Comparison of ENCODE assay signal across 10 cellular contexts in the genomic region with DNA sequence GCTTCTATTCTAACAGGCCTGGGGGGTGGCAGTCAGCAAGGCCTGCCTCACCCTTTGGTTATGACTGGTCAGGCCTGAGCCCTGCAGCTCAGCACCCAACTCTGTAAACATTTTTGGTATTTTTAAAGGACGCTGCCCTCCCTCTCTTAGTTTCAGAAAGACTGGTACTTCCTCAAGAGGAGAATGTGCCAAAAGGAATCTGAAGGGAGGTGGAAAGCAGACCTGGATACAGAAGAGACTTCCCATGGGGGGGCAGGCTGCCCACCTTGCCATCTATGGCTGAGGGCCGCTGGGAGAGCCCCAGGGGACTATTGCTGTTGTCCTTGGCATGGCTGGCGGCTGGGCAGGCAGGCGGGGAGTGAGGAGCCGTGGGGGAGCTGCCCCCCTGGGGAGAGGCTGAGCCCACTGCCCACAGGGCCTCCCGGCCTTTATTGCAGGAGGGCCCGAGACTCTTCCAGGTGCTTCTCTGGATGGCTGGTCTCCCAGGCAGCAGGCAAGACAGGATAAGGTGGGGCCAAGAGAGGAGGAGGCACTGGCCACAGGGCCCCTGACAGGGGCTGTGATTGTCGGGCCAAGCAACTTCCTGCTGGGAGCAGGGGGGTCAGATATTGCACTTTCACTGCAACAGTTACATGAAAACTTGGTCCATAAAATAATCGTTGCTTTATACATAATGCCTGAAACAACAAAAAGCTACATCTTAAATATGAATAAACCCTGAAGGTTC. TPM values are rescaled to one million over a fixed set of nuclear protein-coding genes. Genes with fewer than 3 reads are reported as not detected.
DNase-seq lines count a peak whose midpoint lies in the region; ATAC-seq, FAIRE-seq and TF ChIP-seq lines count a peak whose summit lies in the region.
"Had no signal": no experiment of that assay in that cellular context is flagged by ENCODE, and none has a peak within 500 bp of the region (broad histone marks: within the 10 kb centered on the region; RNA-seq: fewer than 3 reads in every experiment).

No MANE protein-coding gene starts in this region.

- CTCF ChIA-PET in H1 (lab: Charles Lee; ENCODE audit: partially characterized antibody) = interaction anchor here (0.6 to 1.8 kb wide), 7 partner anchors 17 to 224 kb away, joined by 3 to 6 read pairs (median 3); no protein-coding TSS in a partner anchor

- no peaks in the 10 kb centered on the region for H3K9me2 ChIP-seq in OCI-LY1 (ENCODE audit: low read depth, low read length)

- H4K20me1 ChIP-seq in BLaER1 = peaks cover 55% of the 10 kb centered on the region
- H4K20me1 ChIP-seq in OCI-LY1 (ENCODE audit: insufficient read depth, low read length) = no peaks in the 10 kb centered on the region
- H4K20me1 ChIP-seq in H1 (replicated peaks in 1 of 2; ENCODE audit: control insufficient read depth in 1 of 2, insufficient read depth in 2 of 2, low read length in 2 of 2) = peaks cover 0 to 7% of the 10 kb centered on the region in 2 experiments

- H4K91ac ChIP-seq in H1 (replicated peaks; ENCODE audit: insufficient read length, low read length) (no peak overlapping the region), neuronal stem cell (ENCODE audit: low read depth, low read length, poor library complexity) (no peak overlapping the region)

- H3K79me1 ChIP-seq in H1 (ENCODE audit: low read depth, low read length) (peaks cover 3% of the 10 kb centered on the region; the same call in 1 of the 2 replicates), neuronal stem cell (ENCODE audit: low read depth, low read length) (peaks cover 11% of the 10 kb centered on the region)

- H3K23me2 ChIP-seq in H1 (ENCODE audit: low read depth, low read length) = peaks cover 16% of the 10 kb centered on the region; the same call in 1 of the 2 replicates

- H3K18ac ChIP-seq in H1 (ENCODE audit: extremely low read depth, low read length) = no peak overlapping the region
- H3K18ac ChIP-seq in neuronal stem cell (ENCODE audit: low read length) = no peak overlapping the region

- FAIRE-seq in H1 (lab: Jason Lieb, UNC) = no peak

- H2BK15ac ChIP-seq in H1 (ENCODE audit: low read length) (no peak overlapping the region), neuronal stem cell (ENCODE audit: low read length) (no peak overlapping the region)

- no peak for TF ChIP-seq RAD21 in H1 (IDR thresholded peaks at IDR 0.05 in 1 of 2, conservative IDR thresholded peaks at IDR 0.05 in 1 of 2; ENCODE audit: low read depth in 2 of 2, low read length in 2 of 2)

- H3K4me1 ChIP-seq in BLaER1 (peaks cover 51% of the 10 kb centered on the region), OCI-LY1 (ENCODE audit: insufficient read depth, low read length, severe bottlenecking) (peaks cover 53% of the 10 kb centered on the region), H1 (replicated peaks in 1 of 4; ENCODE audit: control insufficient read depth in 3 of 4, insufficient read depth in 4 of 4, low read length in 3 of 4) (peaks cover 0 to 14% (median 8%) of the 10 kb centered on the region in 4 experiments; a peak in 6 of 7 replicates), neuronal stem cell (ENCODE audit: control insufficient read depth in 2 of 2, insufficient read depth in 1 of 2, low read depth in 1 of 2, low read length in 2 of 2) (peaks cover 12 to 46% of the 10 kb centered on the region in 2 donors)

- H2BK5ac ChIP-seq in H1 (ENCODE audit: low read depth, low read length) (no peak overlapping the region), neuronal stem cell (ENCODE audit: low read length) (no peak overlapping the region)

- H3K4ac ChIP-seq in H1 (replicated peaks; ENCODE audit: insufficient read length, low read depth, low read length) (no peak overlapping the region), neuronal stem cell (ENCODE audit: low read length) (no peak overlapping the region)

- H3K9me3 ChIP-seq in BLaER1 = no peaks in the 10 kb centered on the region
- H3K9me3 ChIP-seq in OCI-LY1 (ENCODE audit: low read length) = no peaks in the 10 kb centered on the region
- H3K9me3 ChIP-seq in H1 (ENCODE audit: insufficient read depth in 2 of 2, low read depth in 1 of 2, low read length in 1 of 2) = no peaks in the 10 kb centered on the region
- H3K9me3 ChIP-seq in neuronal stem cell (replicated peaks in 1 of 2; ENCODE audit: control insufficient read depth in 2 of 2, insufficient read depth in 1 of 2, low read depth in 1 of 2, low read length in 2 of 2) = no peaks in the 10 kb centered on the region

- no peak for ATAC-seq in HG03139 (IDR thresholded peaks at IDR 0.05; ENCODE audit: unreplicated experiment)
- ATAC-seq in GM19463 (IDR thresholded peaks at IDR 0.05; ENCODE audit: unreplicated experiment) = no peak
- ATAC-seq in GM21786 (IDR thresholded peaks at IDR 0.05; ENCODE audit: unreplicated experiment) = no peak
- ATAC-seq: left colon had no signal

- H3K36me3 ChIP-seq in BLaER1 (peaks cover 73% of the 10 kb centered on the region), OCI-LY1 (ENCODE audit: insufficient read depth, low read length) (peaks cover 83% of the 10 kb centered on the region), H1 (ENCODE audit: control insufficient read depth in 2 of 4, insufficient read depth in 4 of 4, low read length in 3 of 4) (peaks cover 0 to 6% (median 1%) of the 10 kb centered on the region in 4 experiments; a peak in 2 of 8 replicates), neuronal stem cell (replicated peaks in 1 of 2; ENCODE audit: control insufficient read depth in 2 of 2, insufficient read depth in 2 of 2, low read length in 2 of 2) (peaks cover 12 to 42% of the 10 kb centered on the region in 2 donors)

- no peak overlapping the region for H2BK20ac ChIP-seq in H1 (ENCODE audit: low read length)

- H4K5ac ChIP-seq in H1 (ENCODE audit: insufficient read length, low read depth, low read length) = no peak overlapping the region

- H3K27me3 ChIP-seq in BLaER1 = no peaks in the 10 kb centered on the region
- H3K27me3 ChIP-seq in OCI-LY1 (ENCODE audit: insufficient read depth, low read length) = no peaks in the 10 kb centered on the region
- H3K27me3 ChIP-seq in H1 (replicated peaks in 1 of 4; ENCODE audit: control insufficient read depth in 3 of 4, extremely low read depth in 1 of 4, insufficient read depth in 3 of 4, low read length in 3 of 4) = no peaks in the 10 kb centered on the region
- H3K27me3 ChIP-seq in neuronal stem cell (ENCODE audit: control insufficient read depth in 3 of 3, insufficient read depth in 3 of 3, low read depth in 1 of 3, low read length in 3 of 3) = no peaks in the 10 kb centered on the region

- TF ChIP-seq CTCF in OCI-LY1 (IDR thresholded peaks at IDR 0.05; ENCODE audit: low read length) (no peak), H1 (IDR thresholded peaks at IDR 0.05; ENCODE audit: control extremely low read depth in 1 of 3, insufficient read depth in 1 of 3, low read depth in 1 of 3, low read length in 3 of 3) (no peak)

- H2BK120ac ChIP-seq in H1 (replicated peaks; ENCODE audit: low read depth, low read length) (no peak overlapping the region), neuronal stem cell (ENCODE audit: low read depth, low read length) (no peak overlapping the region)

- 0 out of 2 replicates have a peak, but pooled peaks cover 6% of the 10 kb centered on the region for H3F3A ChIP-seq in OCI-LY1 (ENCODE audit: insufficient read depth, low read length)

- H3K79me2 ChIP-seq in OCI-LY1 (ENCODE audit: insufficient read depth, low read length) (no peaks in the 10 kb centered on the region), H1 (ENCODE audit: control insufficient read depth in 1 of 2, insufficient read depth in 2 of 2, low read length in 2 of 2) (peaks cover 0 to 2% of the 10 kb centered on the region in 2 experiments; a peak in 1 of 4 replicates)

- no peak overlapping the region for H2AK5ac ChIP-seq in H1 (ENCODE audit: low read depth, low read length)
- H2AK5ac ChIP-seq in neuronal stem cell (ENCODE audit: low read depth, low read length) = no peak overlapping the region

- POLR2A ChIA-PET in H1 (lab: Charles Lee; ENCODE audit: partially characterized antibody) = interaction anchor here (0.9 to 3.3 kb wide), 8 partner anchors 8 to 34 kb away, joined by 3 to 15 read pairs (median 3); a partner anchor contains a TSS

- H3K14ac ChIP-seq in H1 (ENCODE audit: insufficient read length) (no peak overlapping the region), neuronal stem cell (ENCODE audit: low read length) (no peak overlapping the region)

- H2AFZ ChIP-seq in OCI-LY1 (ENCODE audit: low read length) (no peak overlapping the region), H1 (ENCODE audit: low read length) (no peak overlapping the region), neuronal stem cell (ENCODE audit: low read length) (peak overlapping the region; percentile 69)

- no peak overlapping the region for H2BK12ac ChIP-seq in H1 (ENCODE audit: low read depth, low read length)
- H2BK12ac ChIP-seq in neuronal stem cell (ENCODE audit: low read length) = no peak overlapping the region

- H3K9ac ChIP-seq in BLaER1 (peak overlapping the region; percentile 27; the same call in 1 of the 2 replicates), OCI-LY1 (ENCODE audit: low read length) (no peak overlapping the region; the same call in 1 of the 2 replicates), H1 (replicated peaks in 1 of 4; ENCODE audit: extremely low read depth in 1 of 4, low read depth in 3 of 4, low read length in 3 of 4) (no peak overlapping the region), neuronal stem cell (ENCODE audit: low read depth, low read length, poor library complexity) (no peak overlapping the region)

- H3K27ac ChIP-seq in BLaER1 (peak overlapping the region; percentile 59), OCI-LY1 (ENCODE audit: low read depth, low read length, poor library complexity, severe bottlenecking) (peak overlapping the region; percentile 74), H1 (ENCODE audit: low read depth, low read length) (no peak overlapping the region), neuronal stem cell (replicated peaks; ENCODE audit: low read length) (no peak overlapping the region)

- H3K56ac ChIP-seq in H1 (replicated peaks; ENCODE audit: insufficient read length, low read depth, low read length) = no peak overlapping the region

- TF ChIP-seq POLR2A in H1 (IDR thresholded peaks at IDR 0.05; ENCODE audit: control extremely low read depth in 1 of 2, low read depth in 2 of 2, low read length in 2 of 2) = no peak

- no peak for TF ChIP-seq EP300 in H1 (IDR thresholded peaks at IDR 0.05; ENCODE audit: borderline replicate concordance in 1 of 2, low read depth in 2 of 2, low read length in 2 of 2)

- no peak overlapping the region for H3K4me3 ChIP-seq in BLaER1
- H3K4me3 ChIP-seq in OCI-LY1 (ENCODE audit: low read depth, low read length, poor library complexity, severe bottlenecking) = no peak overlapping the region
- H3K4me3 ChIP-seq in H1 (ENCODE audit: extremely low read depth in 1 of 4, insufficient read depth in 2 of 4, low read depth in 3 of 4, low read length in 4 of 4) = no peak overlapping the region
- no peak overlapping the region for H3K4me3 ChIP-seq in neuronal stem cell (ENCODE audit: low read length in 2 of 2)

- WGBS in H1 (ENCODE audit: extremely low coverage in 1 of 2, insufficient coverage in 1 of 2, insufficient read length in 1 of 2, insufficient replicate concordance in 2 of 2, low coverage in 1 of 2, low lambda C conversion rate in 2 of 2, missing lambda C conversion rate in 1 of 2), 2 experiments = 89% methylated on average over 9 of the region's 9 CpGs; no CpG with 5 or more reads in 1 of the 2 experiments
- no CpG with 5 or more reads among the region's 9 CpGs for WGBS in neuronal stem cell (ENCODE audit: extremely low coverage in 2 of 2, insufficient read length in 2 of 2, insufficient replicate concordance in 1 of 2), 2 donors

- DNase-seq in H1 (ENCODE audit: low read depth in 1 of 2, low spot score in 2 of 2) (no peak), neuronal stem cell (ENCODE audit: low spot score) (no peak), NCI-H1105 treated with DMSO at 0.1 percent for 48 hours (lab: John Stamatoyannopoulos, UW) (no peak)
- DNase-seq: central memory CD4-positive, alpha-beta T cell; left colon had no signal

- H3K23ac ChIP-seq in H1 (ENCODE audit: insufficient read length) = no peak overlapping the region
- no peak overlapping the region for H3K23ac ChIP-seq in neuronal stem cell (ENCODE audit: low read depth, low read length, poor library complexity)

- H4K8ac ChIP-seq in H1 (ENCODE audit: extremely low read depth, insufficient read depth, low read length) = peak overlapping the region; percentile 63; the same call in 1 of the 2 replicates
- no peak overlapping the region for H4K8ac ChIP-seq in neuronal stem cell (ENCODE audit: low read depth, low read length)

- H3K4me2 ChIP-seq in BLaER1 (peak overlapping the region; percentile 97), OCI-LY1 (ENCODE audit: low read length) (peak overlapping the region; percentile 8; the same call in 1 of the 2 replicates), H1 (ENCODE audit: insufficient read depth in 1 of 2, low read depth in 2 of 2, low read length in 2 of 2) (no peak overlapping the region; a peak in 1 of 4 replicates), neuronal stem cell (ENCODE audit: insufficient read depth, low read length, poor library complexity, severe bottlenecking) (no peak overlapping the region)

RNA-seq across cellular contexts. Expression of a gene that starts 3.5 kb away (rescaled TPM):
- 109 and 115 TPM in 2 replicates for total RNA-seq in H1 (2021; fragmentation: NEBNext Ultra II Directional; extraction: Animal tissue kit (Norgen Biotek cat#: 25700))
- polyA plus RNA-seq in H1 (2011; rRNA removed) = 76.4 and 97.6 TPM in 2 replicates
- polyA plus RNA-seq in H1 (2011; cell fraction: cytosol; rRNA removed) = 167 TPM
- 189 TPM for polyA plus RNA-seq in H1 (2011; cell fraction: nucleus; rRNA removed)
- 132 to 155 TPM (median 146 TPM) in 4 replicates for polyA plus RNA-seq in H1 (2012, experiment 1 of 2)
- 99.7 TPM for polyA plus RNA-seq in H1 (2012, experiment 2 of 2)
- 111 TPM for polyA plus RNA-seq in H1 (2013, experiment 1 of 2)
- polyA plus RNA-seq in H1 (2013, experiment 2 of 2) = 111 TPM
- 18.1 and 21.2 TPM in 2 replicates for polyA minus RNA-seq in H1 (2011; rRNA and poly(A)+ RNA removed)
- 44.5 TPM for polyA minus RNA-seq in H1 (2011; cell fraction: cytosol; rRNA and poly(A)+ RNA removed)
- polyA minus RNA-seq in H1 (2011; cell fraction: nucleus; rRNA and poly(A)+ RNA removed) = 19.1 TPM
- polyA plus RNA-seq in neuronal stem cell (2013, experiment 1 of 2) = 134 TPM
- 128 TPM for polyA plus RNA-seq in neuronal stem cell (2013, experiment 2 of 2)

RNA-seq across cellular contexts. Expression of a gene that starts 8.9 kb away (rescaled TPM):
- total RNA-seq in H1 (2021; fragmentation: NEBNext Ultra II Directional; extraction: Animal tissue kit (Norgen Biotek cat#: 25700)) = 17.3 and 17.4 TPM in 2 replicates
- 20.3 and 35.6 TPM in 2 replicates for polyA plus RNA-seq in H1 (2011; rRNA removed)
- 27.1 TPM for polyA plus RNA-seq in H1 (2011; cell fraction: cytosol; rRNA removed)
- 58.8 TPM for polyA plus RNA-seq in H1 (2011; cell fraction: nucleus; rRNA removed)
- 6.5 to 12.5 TPM (median 11.5 TPM) in 4 replicates for polyA plus RNA-seq in H1 (2012, experiment 1 of 2)
- 9.1 TPM for polyA plus RNA-seq in H1 (2012, experiment 2 of 2)
- polyA plus RNA-seq in H1 (2013, experiment 1 of 2) = 5.4 TPM
- 5.4 TPM for polyA plus RNA-seq in H1 (2013, experiment 2 of 2)
- 10.5 and 13.0 TPM in 2 replicates for polyA minus RNA-seq in H1 (2011; rRNA and poly(A)+ RNA removed)
- polyA minus RNA-seq in H1 (2011; cell fraction: cytosol; rRNA and poly(A)+ RNA removed) = 10.9 TPM
- polyA minus RNA-seq in H1 (2011; cell fraction: nucleus; rRNA and poly(A)+ RNA removed) = 27.0 TPM
- polyA plus RNA-seq in neuronal stem cell (2013, experiment 1 of 2) = 6.9 TPM
- 5.5 TPM for polyA plus RNA-seq in neuronal stem cell (2013, experiment 2 of 2)

RNA-seq across cellular contexts. Expression of a gene that starts 17.7 kb away (rescaled TPM):
- 6.3 and 8.0 TPM in 2 replicates for total RNA-seq in H1 (2021; fragmentation: NEBNext Ultra II Directional; extraction: Animal tissue kit (Norgen Biotek cat#: 25700))
- 3.8 and 5.0 TPM in 2 replicates for polyA plus RNA-seq in H1 (2011; rRNA removed)
- 4.0 TPM for polyA plus RNA-seq in H1 (2011; cell fraction: cytosol; rRNA removed)
- polyA plus RNA-seq in H1 (2011; cell fraction: nucleus; rRNA removed) = 7.8 TPM
- polyA plus RNA-seq in H1 (2012, experiment 1 of 2) = 1.7 to 3.8 TPM (median 3.3 TPM) in 4 replicates
- 3.3 TPM for polyA plus RNA-seq in H1 (2012, experiment 2 of 2)
- 3.2 TPM for polyA plus RNA-seq in H1 (2013, experiment 1 of 2)
- 3.4 TPM for polyA plus RNA-seq in H1 (2013, experiment 2 of 2)
- 6.1 and 7.9 TPM in 2 replicates for polyA minus RNA-seq in H1 (2011; rRNA and poly(A)+ RNA removed)
- 6.6 TPM for polyA minus RNA-seq in H1 (2011; cell fraction: cytosol; rRNA and poly(A)+ RNA removed)
- polyA minus RNA-seq in H1 (2011; cell fraction: nucleus; rRNA and poly(A)+ RNA removed) = 9.2 TPM
- 2.0 TPM for polyA plus RNA-seq in neuronal stem cell (2013, experiment 1 of 2)
- polyA plus RNA-seq in neuronal stem cell (2013, experiment 2 of 2) = 1.5 TPM

Comparison
In these comparisons a context has a peak if more than half of its experiments do, and no peak if none do; other contexts are left out.
1. H3K27ac ChIP-seq: peak in BLaER1 (single experiment) and OCI-LY1 (single experiment); none in H1 (single experiment) and neuronal stem cell (single experiment).
2. H3K4me2 ChIP-seq: peak in BLaER1 (single experiment) and OCI-LY1 (single experiment); none in H1 (0 of 2) and neuronal stem cell (single experiment).